ENCODE assay signal across 8 cellular contexts in the genomic region with DNA sequence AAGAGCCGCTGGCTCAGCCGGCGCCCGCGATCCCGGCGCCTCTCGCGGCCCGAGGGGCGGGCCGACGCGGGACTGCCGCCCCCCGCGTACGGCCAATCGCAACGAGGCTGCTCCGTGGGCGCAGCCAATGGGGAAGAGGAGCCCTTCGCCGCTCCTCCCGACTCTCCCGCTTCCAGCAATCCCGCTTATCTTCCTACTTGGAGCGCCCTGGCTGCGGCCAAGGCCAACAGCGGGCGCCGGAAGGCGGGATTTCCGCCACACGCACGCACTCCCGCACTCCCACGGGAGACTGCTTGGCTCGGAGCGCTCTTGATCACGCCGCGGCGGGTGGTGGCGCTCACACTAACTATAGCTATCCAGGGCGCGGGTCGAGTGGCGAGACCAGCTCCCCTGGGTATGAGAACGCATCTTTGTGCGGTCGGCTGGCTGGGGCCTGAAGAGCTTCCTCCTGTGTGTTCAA. TPM values are rescaled to one million over a fixed set of nuclear protein-coding genes. Genes with fewer than 3 reads are reported as not detected.
DNase-seq lines count a peak whose midpoint lies in the region; ATAC-seq and TF ChIP-seq lines count a peak whose summit lies in the region.
"Not testable (repeated sequence)": the region's sequence is repeated elsewhere in the genome, so short reads cannot be mapped to it uniquely, and the experiment has no call there.

A gene with protein sequence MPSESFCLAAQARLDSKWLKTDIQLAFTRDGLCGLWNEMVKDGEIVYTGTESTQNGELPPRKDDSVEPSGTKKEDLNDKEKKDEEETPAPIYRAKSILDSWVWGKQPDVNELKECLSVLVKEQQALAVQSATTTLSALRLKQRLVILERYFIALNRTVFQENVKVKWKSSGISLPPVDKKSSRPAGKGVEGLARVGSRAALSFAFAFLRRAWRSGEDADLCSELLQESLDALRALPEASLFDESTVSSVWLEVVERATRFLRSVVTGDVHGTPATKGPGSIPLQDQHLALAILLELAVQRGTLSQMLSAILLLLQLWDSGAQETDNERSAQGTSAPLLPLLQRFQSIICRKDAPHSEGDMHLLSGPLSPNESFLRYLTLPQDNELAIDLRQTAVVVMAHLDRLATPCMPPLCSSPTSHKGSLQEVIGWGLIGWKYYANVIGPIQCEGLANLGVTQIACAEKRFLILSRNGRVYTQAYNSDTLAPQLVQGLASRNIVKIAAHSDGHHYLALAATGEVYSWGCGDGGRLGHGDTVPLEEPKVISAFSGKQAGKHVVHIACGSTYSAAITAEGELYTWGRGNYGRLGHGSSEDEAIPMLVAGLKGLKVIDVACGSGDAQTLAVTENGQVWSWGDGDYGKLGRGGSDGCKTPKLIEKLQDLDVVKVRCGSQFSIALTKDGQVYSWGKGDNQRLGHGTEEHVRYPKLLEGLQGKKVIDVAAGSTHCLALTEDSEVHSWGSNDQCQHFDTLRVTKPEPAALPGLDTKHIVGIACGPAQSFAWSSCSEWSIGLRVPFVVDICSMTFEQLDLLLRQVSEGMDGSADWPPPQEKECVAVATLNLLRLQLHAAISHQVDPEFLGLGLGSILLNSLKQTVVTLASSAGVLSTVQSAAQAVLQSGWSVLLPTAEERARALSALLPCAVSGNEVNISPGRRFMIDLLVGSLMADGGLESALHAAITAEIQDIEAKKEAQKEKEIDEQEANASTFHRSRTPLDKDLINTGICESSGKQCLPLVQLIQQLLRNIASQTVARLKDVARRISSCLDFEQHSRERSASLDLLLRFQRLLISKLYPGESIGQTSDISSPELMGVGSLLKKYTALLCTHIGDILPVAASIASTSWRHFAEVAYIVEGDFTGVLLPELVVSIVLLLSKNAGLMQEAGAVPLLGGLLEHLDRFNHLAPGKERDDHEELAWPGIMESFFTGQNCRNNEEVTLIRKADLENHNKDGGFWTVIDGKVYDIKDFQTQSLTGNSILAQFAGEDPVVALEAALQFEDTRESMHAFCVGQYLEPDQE (N-terminal part only) (minus strand): TSS at position 51 of the 460 bp plus-strand sequence. CDS start 746 bp downstream, outside the sequence.

- H3K27me3 Mint-ChIP-seq in GM23338 (ENCODE audit: insufficient read depth, low read depth, poor library complexity); activated T-helper 17 cell treated with anti-CD3 and anti-CD28 coated beads, Interleukin-2, amount 50 U/mL, for 72 hours: not testable (repeated sequence)

- CTCF ChIA-PET in Panc1 (lab: Charles Lee) = not testable (repeated sequence)

- H3K9me3 ChIP-seq in Panc1 (ENCODE audit: control insufficient read depth, insufficient read depth, low read depth, low read length); left ventricle myocardium inferior (replicated peaks); skeletal muscle tissue (ENCODE audit: control insufficient read depth in 3 of 3, low read length in 3 of 3): not testable (repeated sequence)

- TF ChIP-seq CTCF in 22Rv1 (IDR thresholded peaks at IDR 0.05); GM23338 (conservative IDR thresholded peaks at IDR 0.05; ENCODE audit: low read depth in 2 of 2); Panc1 (IDR thresholded peaks at IDR 0.05); left ventricle myocardium inferior (IDR thresholded peaks at IDR 0.05; ENCODE audit: borderline replicate concordance): not testable (repeated sequence)

- H3K4me3 ChIP-seq in GM23338 (peak within 1 kb of the TSS; percentile 53), Panc1 (ENCODE audit: low read depth in 2 of 2, low read length in 2 of 2) (peak within 1 kb of the TSS; percentile 43 to 55), left ventricle myocardium inferior (peak within 1 kb of the TSS; percentile 59), skeletal muscle tissue (ENCODE audit: low read length in 3 of 3) (peak within 1 kb of the TSS in 2 of 3 donors; percentile 32 to 60)

- not testable (repeated sequence) for H3K36me3 ChIP-seq in GM23338 (ENCODE audit: insufficient read depth); Panc1 (ENCODE audit: control insufficient read depth, insufficient read depth, low read length); skeletal muscle tissue (ENCODE audit: control insufficient read depth in 3 of 3, insufficient read depth in 3 of 3, low read length in 3 of 3)
- peaks cover 12% of the 10 kb centered on the region for H3K36me3 ChIP-seq in left ventricle myocardium inferior

- not testable (repeated sequence) for H2AFZ ChIP-seq in GM23338

- not testable (repeated sequence) for H3K27me3 ChIP-seq in GM23338 (ENCODE audit: insufficient read depth); Panc1 (ENCODE audit: control insufficient read depth, insufficient read depth, low read length); left ventricle myocardium inferior (ENCODE audit: low read depth); skeletal muscle tissue (ENCODE audit: control insufficient read depth in 3 of 3, insufficient read depth in 3 of 3, low read length in 3 of 3)

- peak within 1 kb of the TSS; percentile 71 for H3K4me2 ChIP-seq in GM23338

- H3K27ac ChIP-seq in 22Rv1 = peak within 1 kb of the TSS; percentile 62
- not testable (repeated sequence) for H3K27ac ChIP-seq in GM23338 (ENCODE audit: low read depth); Panc1 (ENCODE audit: low read length); skeletal muscle tissue (ENCODE audit: low read depth, low read length)
- H3K27ac ChIP-seq in left ventricle myocardium inferior (replicated peaks) = peak within 1 kb of the TSS; percentile 57

- not testable (repeated sequence) for BruUV-seq in Panc1 (replicated peaks; lab: Mats Ljungman, UMichigan)

- peaks cover 29% of the 10 kb centered on the region for H3K79me2 ChIP-seq in GM23338 (replicated peaks; ENCODE audit: insufficient read depth)

- peak within 1 kb of the TSS in 2 of 3 donors; percentile 23 to 45 for H3K9ac ChIP-seq in skeletal muscle tissue (ENCODE audit: low read depth in 1 of 3, low read length in 3 of 3)

- not testable (repeated sequence) for H3K4me1 ChIP-seq in GM23338 (ENCODE audit: insufficient read depth); Panc1 (ENCODE audit: control insufficient read depth, insufficient read depth, low read length); left ventricle myocardium inferior; skeletal muscle tissue (ENCODE audit: control insufficient read depth in 3 of 3, insufficient read depth in 3 of 3, low read length in 3 of 3)

- not testable (repeated sequence) for H3K9me2 ChIP-seq in GM23338 (ENCODE audit: insufficient read depth)

- not testable (repeated sequence) for H3K4me1 Mint-ChIP-seq in GM23338; activated T-helper 17 cell treated with anti-CD3 and anti-CD28 coated beads, Interleukin-2, amount 50 U/mL, for 72 hours

- POLR2A ChIA-PET in Panc1 (lab: Charles Lee) = not testable (repeated sequence)

- in situ Hi-C loops in Panc1 (cut with HindIII; ENCODE audit: low pct_unique_long_range_greater_than_20kb, low sequenced_read_pairs) = not testable (repeated sequence)

- peak within 1 kb of the TSS; percentile 90 for H3K27ac Mint-ChIP-seq in GM23338
- H3K27ac Mint-ChIP-seq in activated T-helper 17 cell treated with anti-CD3 and anti-CD28 coated beads, Interleukin-2, amount 50 U/mL, for 72 hours = peak within 1 kb of the TSS; percentile 87

- ATAC-seq in GM23338; Panc1; activated T-helper 17 cell treated with anti-CD3 and anti-CD28 coated beads, Interleukin-2, amount 50 U/mL, for 72 hours (replicated peaks): not testable (repeated sequence)

- H3K9me3 Mint-ChIP-seq in GM23338; activated T-helper 17 cell treated with anti-CD3 and anti-CD28 coated beads, Interleukin-2, amount 50 U/mL, for 72 hours: not testable (repeated sequence)

- peaks cover 20% of the 10 kb centered on the region for H3K36me3 Mint-ChIP-seq in GM23338 (ENCODE audit: low read depth)
- peaks cover 16% of the 10 kb centered on the region for H3K36me3 Mint-ChIP-seq in activated T-helper 17 cell treated with anti-CD3 and anti-CD28 coated beads, Interleukin-2, amount 50 U/mL, for 72 hours (ENCODE audit: low read depth)

- intact Hi-C loops in Panc1 (cut with micrococcal nuclease; ENCODE audit: unreplicated experiment); left ventricle myocardium inferior (cut with micrococcal nuclease): not testable (repeated sequence)

- peak within 1 kb of the TSS; percentile 99 for H3K4me3 Mint-ChIP-seq in GM23338
- peak within 1 kb of the TSS; percentile 91 for H3K4me3 Mint-ChIP-seq in activated T-helper 17 cell treated with anti-CD3 and anti-CD28 coated beads, Interleukin-2, amount 50 U/mL, for 72 hours

- not testable (repeated sequence) for DNase-seq in GM23338 (ENCODE audit: low spot score); Panc1 (ENCODE audit: low read depth, low spot score); dermis microvascular lymphatic vessel endothelial cell (ENCODE audit: low read depth in 2 of 2); left ventricle myocardium inferior; myocyte (ENCODE audit: low read depth)

- not testable (repeated sequence) for H4K20me1 ChIP-seq in GM23338 (replicated peaks; ENCODE audit: insufficient read depth)

- H3F3A ChIP-seq in GM23338 (replicated peaks; ENCODE audit: low read depth) = not testable (repeated sequence)

RNA-seq across cellular contexts. Expression of the gene that starts here (rescaled TPM):
- 73.4 and 80.7 TPM in 2 replicates for total RNA-seq in GM23338 (2014; rRNA removed; shearing (Covaris generic))
- 71.3 and 74.7 TPM in 2 replicates for polyA plus RNA-seq in GM23338 (2016; fragmentation: Nextera tagmentation; extraction: Ambion mirVana)
- total RNA-seq in Panc1 (2021; ENCODE audit: unreplicated experiment) = 69.7 TPM
- 60.2 TPM for polyA plus RNA-seq in Panc1 (2012; ENCODE audit: insufficient read length)
- total RNA-seq in activated T-helper 17 cell treated with anti-CD3 and anti-CD28 coated beads, Interleukin-2, amount 50 U/mL, for 72 hours = 10 to 100 TPM; 18.8 to 40.8 TPM
- total RNA-seq in dermis microvascular lymphatic vessel endothelial cell = 40.3 and 52.1 TPM in 2 replicates
- total RNA-seq in left ventricle myocardium inferior = 45.8 TPM
- total RNA-seq in myocyte = 39.1 and 44.1 TPM in 2 replicates
- 40.4 TPM for polyA plus RNA-seq in myocyte (2012)
- 56.4 TPM for total RNA-seq in skeletal muscle tissue
